In the genomic region with DNA sequence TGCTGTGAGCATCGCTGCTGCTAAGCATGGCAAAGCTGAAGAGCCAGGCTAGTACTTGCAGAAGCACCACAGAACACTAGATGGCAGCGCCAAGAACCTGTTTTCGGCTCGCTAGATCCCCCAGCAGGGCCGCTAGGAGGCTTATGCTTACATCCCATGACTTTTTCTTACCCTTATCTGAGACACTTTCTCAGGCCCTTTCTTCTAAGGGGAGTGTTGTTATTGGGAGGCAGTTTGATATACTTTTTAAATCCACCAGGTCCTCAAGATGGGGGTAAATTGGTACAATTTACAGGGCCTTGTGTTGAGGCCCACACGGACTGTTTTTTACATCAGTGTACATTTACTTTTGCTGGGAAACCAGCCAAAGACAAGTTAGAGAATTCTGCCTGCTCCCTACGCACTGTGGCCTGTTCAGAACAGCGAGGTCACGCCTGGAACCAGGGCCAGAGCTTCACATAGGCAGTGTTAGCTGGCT, we compare ENCODE assay signal across 8 cellular contexts. TPM values are rescaled to one million over a fixed set of nuclear protein-coding genes. Genes with fewer than 3 reads are reported as not detected.
A peak's percentile ranks its signal among the peaks of the same experiment; 100 is the strongest.
DNase-seq lines count a peak whose midpoint lies in the region; ATAC-seq and TF ChIP-seq lines count a peak whose summit lies in the region.

No MANE protein-coding gene starts in this region.

- no peaks in the 10 kb centered on the region for H3K36me3 Mint-ChIP-seq in brain

- H3K27ac Mint-ChIP-seq in brain, result no peak overlapping the region

- H3K9me3 Mint-ChIP-seq in brain, result peaks cover 0 to 3% (median 0%) of the 10 kb centered on the region in 5 experiments

- DNase-seq in KG1 (lab: John Stamatoyannopoulos, UW) (peak; percentile 12), T-helper 2 cell (peak in 4 of 5 experiments; percentile 17 to 75 (median 34)), iris pigment epithelial cell (ENCODE audit: low read depth) (peak; percentile 94), GF-D8 (lab: John Stamatoyannopoulos, UW) (no peak)
- peak; percentile 34 to 42 for DNase-seq in stimulated activated CD4-positive, alpha-beta T cell treated with anti-CD3 and anti-CD28 coated beads, Interleukin-15, amount 100 ng/mL, for 48 hours (ENCODE audit: low read depth in 2 of 2)

- TF ChIP-seq CTCF in GM12801 (IDR thresholded peaks at IDR 0.05; ENCODE audit: extremely low read depth, insufficient read length), result peak; percentile 96
- peak; percentile 78 to 91 for TF ChIP-seq CTCF in brain (conservative IDR thresholded peaks at IDR 0.05)

- no peak overlapping the region for H3K4me3 Mint-ChIP-seq in brain

- H3K27me3 Mint-ChIP-seq in brain, result peaks cover 3% of the 10 kb centered on the region

- H3K4me1 Mint-ChIP-seq in brain, result peaks cover 28% of the 10 kb centered on the region

- ATAC-seq in GM21737 (IDR thresholded peaks at IDR 0.05; ENCODE audit: unreplicated experiment), result peak; percentile 77

RNA-seq across cellular contexts. Expression of gene TRIM6, which starts 4.0 kb away (rescaled TPM):
- 0.14 TPM for polyA plus RNA-seq in brain (ENCODE audit: insufficient read depth, low read depth, low replicate concordance)

RNA-seq across cellular contexts. Expression of gene OR52B6, which starts 19.7 kb away (rescaled TPM):
- polyA plus RNA-seq in brain (ENCODE audit: insufficient read depth, low read depth, low replicate concordance), result not detected

RNA-seq across cellular contexts. Expression of gene TRIM34, which starts 24.4 kb away (rescaled TPM):
- 1.2 TPM for polyA plus RNA-seq in brain (ENCODE audit: insufficient read depth, low read depth, low replicate concordance)

RNA-seq across cellular contexts. Expression of gene OR52H1, which starts 52.1 kb away (rescaled TPM):
- polyA plus RNA-seq in brain (ENCODE audit: insufficient read depth, low read depth, low replicate concordance), result not detected
